ENCODE assay signal across 1 cellular context in the genomic region with DNA sequence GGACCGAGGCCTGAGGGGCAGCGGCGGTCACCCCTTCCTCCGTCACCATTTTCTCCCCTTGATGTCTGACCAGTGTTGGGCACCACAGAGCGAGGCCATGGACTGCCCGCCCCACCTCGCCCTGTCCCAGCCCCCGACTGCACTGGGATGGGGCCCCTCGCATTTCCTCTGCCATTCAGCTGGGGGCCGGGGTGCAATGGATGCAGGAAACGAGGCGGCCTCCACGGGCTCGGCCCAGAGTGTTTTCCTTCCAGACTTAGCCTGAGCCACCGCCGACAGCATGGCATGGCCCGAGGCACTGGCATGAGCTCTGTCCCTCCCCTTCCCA.
TF ChIP-seq lines count a peak whose summit lies in the region.

No MANE protein-coding gene starts in this region.

TF ChIP-seq in H1, 55 proteins besides CTCF, POLR2A, EP300 and RAD21:
- TF ChIP-seq EZH2 (IDR thresholded peaks at IDR 0.05; ENCODE audit: low read depth, low read length, severe bottlenecking), result no peak
- no peak for TF ChIP-seq RBBP5 (IDR thresholded peaks at IDR 0.05; ENCODE audit: borderline replicate concordance, low read depth, low read length)
- TF ChIP-seq, protein P1, sequence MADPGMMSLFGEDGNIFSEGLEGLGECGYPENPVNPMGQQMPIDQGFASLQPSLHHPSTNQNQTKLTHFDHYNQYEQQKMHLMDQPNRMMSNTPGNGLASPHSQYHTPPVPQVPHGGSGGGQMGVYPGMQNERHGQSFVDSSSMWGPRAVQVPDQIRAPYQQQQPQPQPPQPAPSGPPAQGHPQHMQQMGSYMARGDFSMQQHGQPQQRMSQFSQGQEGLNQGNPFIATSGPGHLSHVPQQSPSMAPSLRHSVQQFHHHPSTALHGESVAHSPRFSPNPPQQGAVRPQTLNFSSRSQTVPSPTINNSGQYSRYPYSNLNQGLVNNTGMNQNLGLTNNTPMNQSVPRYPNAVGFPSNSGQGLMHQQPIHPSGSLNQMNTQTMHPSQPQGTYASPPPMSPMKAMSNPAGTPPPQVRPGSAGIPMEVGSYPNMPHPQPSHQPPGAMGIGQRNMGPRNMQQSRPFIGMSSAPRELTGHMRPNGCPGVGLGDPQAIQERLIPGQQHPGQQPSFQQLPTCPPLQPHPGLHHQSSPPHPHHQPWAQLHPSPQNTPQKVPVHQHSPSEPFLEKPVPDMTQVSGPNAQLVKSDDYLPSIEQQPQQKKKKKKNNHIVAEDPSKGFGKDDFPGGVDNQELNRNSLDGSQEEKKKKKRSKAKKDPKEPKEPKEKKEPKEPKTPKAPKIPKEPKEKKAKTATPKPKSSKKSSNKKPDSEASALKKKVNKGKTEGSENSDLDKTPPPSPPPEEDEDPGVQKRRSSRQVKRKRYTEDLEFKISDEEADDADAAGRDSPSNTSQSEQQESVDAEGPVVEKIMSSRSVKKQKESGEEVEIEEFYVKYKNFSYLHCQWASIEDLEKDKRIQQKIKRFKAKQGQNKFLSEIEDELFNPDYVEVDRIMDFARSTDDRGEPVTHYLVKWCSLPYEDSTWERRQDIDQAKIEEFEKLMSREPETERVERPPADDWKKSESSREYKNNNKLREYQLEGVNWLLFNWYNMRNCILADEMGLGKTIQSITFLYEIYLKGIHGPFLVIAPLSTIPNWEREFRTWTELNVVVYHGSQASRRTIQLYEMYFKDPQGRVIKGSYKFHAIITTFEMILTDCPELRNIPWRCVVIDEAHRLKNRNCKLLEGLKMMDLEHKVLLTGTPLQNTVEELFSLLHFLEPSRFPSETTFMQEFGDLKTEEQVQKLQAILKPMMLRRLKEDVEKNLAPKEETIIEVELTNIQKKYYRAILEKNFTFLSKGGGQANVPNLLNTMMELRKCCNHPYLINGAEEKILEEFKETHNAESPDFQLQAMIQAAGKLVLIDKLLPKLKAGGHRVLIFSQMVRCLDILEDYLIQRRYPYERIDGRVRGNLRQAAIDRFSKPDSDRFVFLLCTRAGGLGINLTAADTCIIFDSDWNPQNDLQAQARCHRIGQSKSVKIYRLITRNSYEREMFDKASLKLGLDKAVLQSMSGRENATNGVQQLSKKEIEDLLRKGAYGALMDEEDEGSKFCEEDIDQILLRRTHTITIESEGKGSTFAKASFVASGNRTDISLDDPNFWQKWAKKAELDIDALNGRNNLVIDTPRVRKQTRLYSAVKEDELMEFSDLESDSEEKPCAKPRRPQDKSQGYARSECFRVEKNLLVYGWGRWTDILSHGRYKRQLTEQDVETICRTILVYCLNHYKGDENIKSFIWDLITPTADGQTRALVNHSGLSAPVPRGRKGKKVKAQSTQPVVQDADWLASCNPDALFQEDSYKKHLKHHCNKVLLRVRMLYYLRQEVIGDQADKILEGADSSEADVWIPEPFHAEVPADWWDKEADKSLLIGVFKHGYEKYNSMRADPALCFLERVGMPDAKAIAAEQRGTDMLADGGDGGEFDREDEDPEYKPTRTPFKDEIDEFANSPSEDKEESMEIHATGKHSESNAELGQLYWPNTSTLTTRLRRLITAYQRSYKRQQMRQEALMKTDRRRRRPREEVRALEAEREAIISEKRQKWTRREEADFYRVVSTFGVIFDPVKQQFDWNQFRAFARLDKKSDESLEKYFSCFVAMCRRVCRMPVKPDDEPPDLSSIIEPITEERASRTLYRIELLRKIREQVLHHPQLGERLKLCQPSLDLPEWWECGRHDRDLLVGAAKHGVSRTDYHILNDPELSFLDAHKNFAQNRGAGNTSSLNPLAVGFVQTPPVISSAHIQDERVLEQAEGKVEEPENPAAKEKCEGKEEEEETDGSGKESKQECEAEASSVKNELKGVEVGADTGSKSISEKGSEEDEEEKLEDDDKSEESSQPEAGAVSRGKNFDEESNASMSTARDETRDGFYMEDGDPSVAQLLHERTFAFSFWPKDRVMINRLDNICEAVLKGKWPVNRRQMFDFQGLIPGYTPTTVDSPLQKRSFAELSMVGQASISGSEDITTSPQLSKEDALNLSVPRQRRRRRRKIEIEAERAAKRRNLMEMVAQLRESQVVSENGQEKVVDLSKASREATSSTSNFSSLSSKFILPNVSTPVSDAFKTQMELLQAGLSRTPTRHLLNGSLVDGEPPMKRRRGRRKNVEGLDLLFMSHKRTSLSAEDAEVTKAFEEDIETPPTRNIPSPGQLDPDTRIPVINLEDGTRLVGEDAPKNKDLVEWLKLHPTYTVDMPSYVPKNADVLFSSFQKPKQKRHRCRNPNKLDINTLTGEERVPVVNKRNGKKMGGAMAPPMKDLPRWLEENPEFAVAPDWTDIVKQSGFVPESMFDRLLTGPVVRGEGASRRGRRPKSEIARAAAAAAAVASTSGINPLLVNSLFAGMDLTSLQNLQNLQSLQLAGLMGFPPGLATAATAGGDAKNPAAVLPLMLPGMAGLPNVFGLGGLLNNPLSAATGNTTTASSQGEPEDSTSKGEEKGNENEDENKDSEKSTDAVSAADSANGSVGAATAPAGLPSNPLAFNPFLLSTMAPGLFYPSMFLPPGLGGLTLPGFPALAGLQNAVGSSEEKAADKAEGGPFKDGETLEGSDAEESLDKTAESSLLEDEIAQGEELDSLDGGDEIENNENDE (IDR thresholded peaks at IDR 0.05; ENCODE audit: insufficient replicate concordance, low read length), result no peak
- TF ChIP-seq CEBPB (IDR thresholded peaks at IDR 0.05; ENCODE audit: low read depth, low read length), result no peak
- no peak for TF ChIP-seq BRCA1 (IDR thresholded peaks at IDR 0.05; ENCODE audit: low read depth, low read length)
- TF ChIP-seq TAF1 (IDR thresholded peaks at IDR 0.05; ENCODE audit: low read depth, low read length), result no peak
- TF ChIP-seq SP4 (IDR thresholded peaks at IDR 0.05; ENCODE audit: low read length), result no peak
- TF ChIP-seq NRF1 (IDR thresholded peaks at IDR 0.05; ENCODE audit: low read depth, low read length), result no peak
- no peak for TF ChIP-seq EGR1 (IDR thresholded peaks at IDR 0.05; ENCODE audit: borderline replicate concordance, low read depth, low read length)
- no peak for TF ChIP-seq RXRA (IDR thresholded peaks at IDR 0.05; ENCODE audit: insufficient read depth, low read depth, low read length)
- no peak for TF ChIP-seq SRF (IDR thresholded peaks at IDR 0.05; ENCODE audit: low read depth, low read length)
- TF ChIP-seq, protein P2, sequence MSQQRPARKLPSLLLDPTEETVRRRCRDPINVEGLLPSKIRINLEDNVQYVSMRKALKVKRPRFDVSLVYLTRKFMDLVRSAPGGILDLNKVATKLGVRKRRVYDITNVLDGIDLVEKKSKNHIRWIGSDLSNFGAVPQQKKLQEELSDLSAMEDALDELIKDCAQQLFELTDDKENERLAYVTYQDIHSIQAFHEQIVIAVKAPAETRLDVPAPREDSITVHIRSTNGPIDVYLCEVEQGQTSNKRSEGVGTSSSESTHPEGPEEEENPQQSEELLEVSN (IDR thresholded peaks at IDR 0.05), result no peak
- TF ChIP-seq, protein P3, sequence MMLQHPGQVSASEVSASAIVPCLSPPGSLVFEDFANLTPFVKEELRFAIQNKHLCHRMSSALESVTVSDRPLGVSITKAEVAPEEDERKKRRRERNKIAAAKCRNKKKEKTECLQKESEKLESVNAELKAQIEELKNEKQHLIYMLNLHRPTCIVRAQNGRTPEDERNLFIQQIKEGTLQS (IDR thresholded peaks at IDR 0.05; ENCODE audit: insufficient read depth, low read depth, low read length), result no peak
- TF ChIP-seq SUZ12 (IDR thresholded peaks at IDR 0.05; ENCODE audit: low read length), result no peak
- no peak for TF ChIP-seq YY1 (IDR thresholded peaks at IDR 0.05; ENCODE audit: low read depth, low read length)
- no peak for TF ChIP-seq CREB1 (IDR thresholded peaks at IDR 0.05)
- no peak for TF ChIP-seq TAF7 (optimal IDR thresholded peaks at IDR 0.05; ENCODE audit: borderline replicate concordance, low read depth, low read length)
- TF ChIP-seq POLR2AphosphoS5 (IDR thresholded peaks at IDR 0.05; ENCODE audit: low read depth, low read length), result no peak
- TF ChIP-seq PHF8 (conservative IDR thresholded peaks at IDR 0.05; ENCODE audit: low read depth, low read length), result no peak
TF ChIP-seq in H1: peak in this region for 0.
